Comparison of ENCODE assay signal across 9 cellular contexts in the genomic region with DNA sequence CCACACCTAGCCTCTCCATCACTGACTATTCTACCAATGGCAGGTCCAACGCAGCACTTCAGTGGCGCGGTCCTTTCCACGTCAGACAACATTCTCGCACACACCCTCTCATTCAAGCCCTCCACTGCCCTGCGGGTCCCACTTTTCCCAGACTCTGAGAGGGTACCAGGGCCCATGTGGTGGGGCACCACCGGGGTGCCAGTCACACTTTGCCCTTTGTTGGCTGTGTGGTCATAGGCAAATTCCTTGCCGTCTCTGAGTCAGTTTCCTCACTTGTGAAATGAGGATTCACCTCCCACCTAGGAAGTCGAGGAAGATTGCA. TPM values are rescaled to one million over a fixed set of nuclear protein-coding genes. Genes with fewer than 3 reads are reported as not detected.
DNase-seq lines count a peak whose midpoint lies in the region; FAIRE-seq and TF ChIP-seq lines count a peak whose summit lies in the region.
"Had no signal": no experiment of that assay in that cellular context is flagged by ENCODE, and none has a peak within 500 bp of the region (broad histone marks: within the 10 kb centered on the region; RNA-seq: fewer than 3 reads in every experiment).

No MANE protein-coding gene starts in this region.

- H3K36me3 ChIP-seq in A673 (ENCODE audit: insufficient read depth, low read length, poor library complexity, severe bottlenecking) (no peaks in the 10 kb centered on the region), bronchial epithelial cell (ENCODE audit: control insufficient read depth, insufficient read depth, low read length) (no peaks in the 10 kb centered on the region), muscle layer of colon (ENCODE audit: insufficient read depth, low read length) (no peaks in the 10 kb centered on the region)
- H3K36me3 ChIP-seq: pancreas had no signal

- H3K4me3 Mint-ChIP-seq in HFFc6, result peak overlapping the region; percentile 82

- TF ChIP-seq CTCF in A673 (conservative IDR thresholded peaks at IDR 0.05; ENCODE audit: low read depth, low read length), result no peak
- TF ChIP-seq CTCF in HFFc6 (IDR thresholded peaks at IDR 0.05), result no peak
- TF ChIP-seq CTCF in bronchial epithelial cell (IDR thresholded peaks at IDR 0.05; ENCODE audit: insufficient read depth, low read length, severe bottlenecking), result no peak

- H3K36me3 Mint-ChIP-seq in HFFc6 (ENCODE audit: low read depth), result no peaks in the 10 kb centered on the region

- FAIRE-seq in bronchial epithelial cell (lab: Jason Lieb, UNC), result no peak
- FAIRE-seq: pancreas had no signal

- H3K4me1 Mint-ChIP-seq in HFFc6 (ENCODE audit: low read depth), result peaks cover 59% of the 10 kb centered on the region

- no peaks in the 10 kb centered on the region for H3K27me3 ChIP-seq in A673 (replicated peaks; ENCODE audit: insufficient read depth, low read depth, low read length, poor library complexity)
- no peaks in the 10 kb centered on the region for H3K27me3 ChIP-seq in bronchial epithelial cell (ENCODE audit: control insufficient read depth, insufficient read depth, low read length)
- no peaks in the 10 kb centered on the region for H3K27me3 ChIP-seq in muscle layer of colon (ENCODE audit: control insufficient read depth in 1 of 2, insufficient read depth in 2 of 2, low read length in 2 of 2)
- H3K27me3 ChIP-seq: pancreas had no signal

- no peak for TF ChIP-seq POLR2A in erythroblast (IDR thresholded peaks at IDR 0.05; ENCODE audit: low read length)

- intact Hi-C loops in A673 (cut with micrococcal nuclease; ENCODE audit: unreplicated experiment), result loop anchor here (5.0 to 10.0 kb wide), 2 partner anchors 254 to 354 kb away; no protein-coding TSS in a partner anchor

- H3K4me3 ChIP-seq in A673 (ENCODE audit: low read depth, low read length, poor library complexity, severe bottlenecking) (peak overlapping the region; percentile 64), bronchial epithelial cell (ENCODE audit: low read depth, low read length) (peak overlapping the region; percentile 86), muscle layer of colon (ENCODE audit: low read depth in 1 of 2, low read length in 2 of 2) (peak overlapping the region; percentile 64 to 95)

- BruUV-seq in A673 (replicated peaks; lab: Mats Ljungman, UMichigan), result no TSS peak

- CTCF ChIA-PET in A673 (lab: Charles Lee), result interaction anchor here (0.6 kb wide), 1 partner anchor 82 kb away, joined by 6 read pairs; no protein-coding TSS in a partner anchor

- H3K4me1 ChIP-seq in A673 (ENCODE audit: insufficient read depth, low read length, poor library complexity, severe bottlenecking) (no peaks in the 10 kb centered on the region), muscle layer of colon (ENCODE audit: insufficient read depth, low read length) (peaks cover 50% of the 10 kb centered on the region)

- no peaks in the 10 kb centered on the region for H3K27me3 Mint-ChIP-seq in HFFc6 (ENCODE audit: insufficient read depth)

- DNase-seq in A673 (ENCODE audit: low spot score) (no peak), HFFc6 (no peak), bronchial epithelial cell (ENCODE audit: low read depth) (peak; percentile 57), GM03348 (ENCODE audit: low spot score) (no peak), NCI-H2081 (lab: John Stamatoyannopoulos, UW) (no peak), erythroblast (lab: John Stamatoyannopoulos, UW) (no peak), islet precursor cell (no peak)

- POLR2A ChIA-PET in A673 (lab: Charles Lee; ENCODE audit: low non-redundant PET), result interaction anchor here (0.6 kb wide), 1 partner anchor 17 kb away, joined by 3 read pairs; a partner anchor contains a TSS

- H3K27ac Mint-ChIP-seq in HFFc6, result no peak overlapping the region

- no peaks in the 10 kb centered on the region for H3K9me3 Mint-ChIP-seq in HFFc6

- H3K27ac ChIP-seq in A673 (ENCODE audit: low read depth, low read length, poor library complexity, severe bottlenecking) (no peak overlapping the region), muscle layer of colon (ENCODE audit: low read depth, low read length) (peak overlapping the region; percentile 81)

- H3K9me3 ChIP-seq in A673 (ENCODE audit: low read depth, low read length, poor library complexity, severe bottlenecking), result no peaks in the 10 kb centered on the region
- H3K9me3 ChIP-seq in muscle layer of colon (ENCODE audit: low read length), result no peaks in the 10 kb centered on the region
- H3K9me3 ChIP-seq: pancreas had no signal

- peak overlapping the region; percentile 62 for H3K9ac ChIP-seq in muscle layer of colon (ENCODE audit: low read length)

RNA-seq across cellular contexts. Expression of a gene that starts 1.1 kb away (rescaled TPM):
- 12.0 and 18.5 TPM in 2 replicates for total RNA-seq in A673 (2021)
- total RNA-seq in HFFc6 (2021; fragmentation: NEBNext Ultra II Directional; extraction: Animal tissue kit (Norgen Biotek cat#: 25700)), result 100 to 1,000 TPM in 1 of 6 experiments, 10 to 100 TPM in 5; 77.2 to 112 (median 83.8) TPM
- total RNA-seq in bronchial epithelial cell, result 33.9 and 44.0 TPM in 2 replicates

RNA-seq across cellular contexts. Expression of a gene that starts 4.2 kb away (rescaled TPM):
- total RNA-seq in A673 (2021), result 1.4 and 4.2 TPM in 2 replicates
- 1 to 10 TPM; 5.0 to 8.0 (median 6.5) TPM for total RNA-seq in HFFc6 (2021; fragmentation: NEBNext Ultra II Directional; extraction: Animal tissue kit (Norgen Biotek cat#: 25700))
- total RNA-seq in bronchial epithelial cell, result 6.1 and 8.7 TPM in 2 replicates

RNA-seq across cellular contexts. Expression of a gene that starts 17.0 kb away (rescaled TPM):
- total RNA-seq in A673 (2021) (21.2 and 22.1 TPM in 2 replicates), bronchial epithelial cell (7.1 and 12.5 TPM in 2 replicates)
- total RNA-seq in HFFc6 (2021; fragmentation: NEBNext Ultra II Directional; extraction: Animal tissue kit (Norgen Biotek cat#: 25700)), result 10 to 100 TPM; 31.8 to 42.0 (median 34.5) TPM

RNA-seq across cellular contexts. Expression of a gene that starts 30.4 kb away (rescaled TPM):
- 4.6 and 4.8 TPM in 2 replicates for total RNA-seq in A673 (2021)
- total RNA-seq in HFFc6 (2021; fragmentation: NEBNext Ultra II Directional; extraction: Animal tissue kit (Norgen Biotek cat#: 25700)), result 1 to 10 TPM; 4.8 to 9.5 (median 6.2) TPM
- 4.1 and 4.7 TPM in 2 replicates for total RNA-seq in bronchial epithelial cell
